In the genomic region with DNA sequence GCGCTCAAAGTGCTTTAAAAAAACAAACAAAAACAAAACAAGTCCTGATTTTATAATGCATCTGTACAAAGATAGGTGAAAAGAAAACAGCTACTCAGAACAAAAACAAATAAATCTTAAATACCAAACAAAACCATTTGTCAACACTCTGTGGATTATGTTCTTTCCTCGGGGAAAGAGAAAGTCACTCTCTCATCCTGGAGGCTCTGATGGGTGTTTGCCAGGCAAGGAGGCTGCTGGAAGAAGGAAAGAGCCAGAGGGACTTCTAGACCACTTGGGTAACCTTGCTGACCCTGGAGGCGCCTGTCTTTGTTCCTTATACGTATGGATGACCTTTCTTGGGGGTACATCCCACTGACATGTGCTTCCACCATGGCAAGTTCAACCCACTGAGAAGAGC, we compare ENCODE assay signal across 20 cellular contexts.
DNase-seq lines count a peak whose midpoint lies in the region; ATAC-seq, FAIRE-seq and TF ChIP-seq lines count a peak whose summit lies in the region.
"Had no signal": no experiment of that assay in that cellular context is flagged by ENCODE, and none has a peak within 500 bp of the region (broad histone marks: within the 10 kb centered on the region; RNA-seq: fewer than 3 reads in every experiment).

No MANE protein-coding gene starts in this region.

- ATAC-seq in A549 = no peak
- peak; percentile 15 for ATAC-seq in IMR-90 (ENCODE audit: low read depth)
- ATAC-seq in gastroesophageal sphincter = no peak
- ATAC-seq in HG02763 (IDR thresholded peaks at IDR 0.05; ENCODE audit: unreplicated experiment) = no peak
- ATAC-seq: naive thymus-derived CD8-positive, alpha-beta T cell; upper lobe of right lung had no signal

- peak overlapping the region; percentile 90 for H3K4ac ChIP-seq in IMR-90 (ENCODE audit: low read depth, low read length)

- peak overlapping the region; percentile 84 for H3K18ac ChIP-seq in IMR-90 (ENCODE audit: low read depth, low read length)

- peak overlapping the region; percentile 83 for H3K23ac ChIP-seq in IMR-90 (ENCODE audit: low read depth, low read length)

- no peak for TF ChIP-seq RAD21 in A549 (conservative IDR thresholded peaks at IDR 0.05 in 1 of 2, IDR thresholded peaks at IDR 0.05 in 1 of 2)
- TF ChIP-seq RAD21 in IMR-90 (IDR thresholded peaks at IDR 0.05; ENCODE audit: low read length) = no peak

- peak overlapping the region; percentile 62; the same call in 1 of the 3 replicates for H2BK15ac ChIP-seq in IMR-90 (ENCODE audit: low read depth, low read length)

- H3K27ac ChIP-seq in A549 (peak overlapping the region; percentile 92 to 95; a peak in 5 of 6 replicates), IMR-90 (ENCODE audit: insufficient read depth, low read length) (peak overlapping the region; percentile 83), mesodermal cell (ENCODE audit: low read depth, low read length, severe bottlenecking) (peak overlapping the region; percentile 78), gastroesophageal sphincter (peak overlapping the region in 2 of 4 donors; percentile 15 to 18)
- H3K27ac ChIP-seq: upper lobe of right lung had no signal

- TF ChIP-seq CTCF in A549 (IDR thresholded peaks at IDR 0.05) (no peak), IMR-90 (conservative IDR thresholded peaks at IDR 0.05; ENCODE audit: low read depth, low read length) (no peak), choroid plexus epithelial cell (conservative IDR thresholded peaks at IDR 0.05; ENCODE audit: low read depth, low read length) (no peak), gastroesophageal sphincter (IDR thresholded peaks at IDR 0.05) (no peak)

- no peaks in the 10 kb centered on the region for H3K9me3 ChIP-seq in A549
- no peaks in the 10 kb centered on the region for H3K9me3 ChIP-seq in IMR-90 (ENCODE audit: control insufficient read depth, insufficient read depth, low read length)
- no peaks in the 10 kb centered on the region for H3K9me3 ChIP-seq in mesodermal cell (ENCODE audit: control insufficient read depth, low read length)
- H3K9me3 ChIP-seq in gastroesophageal sphincter = no peaks in the 10 kb centered on the region
- H3K9me3 ChIP-seq: right atrium auricular region, upper lobe of right lung had no signal

- TF ChIP-seq POLR2A in A549 (IDR thresholded peaks at IDR 0.05; ENCODE audit: low read length) = no peak
- TF ChIP-seq POLR2A in IMR-90 (IDR thresholded peaks at IDR 0.05; ENCODE audit: low read depth, low read length) = 0 out of 2 replicates have a peak, but pooled peaks have one; percentile 48
- no peak for TF ChIP-seq POLR2A in gastroesophageal sphincter (IDR thresholded peaks at IDR 0.05)

- H4K91ac ChIP-seq in IMR-90 (ENCODE audit: insufficient read depth, low read depth, low read length) = peak overlapping the region; percentile 87

- H4K8ac ChIP-seq in IMR-90 (ENCODE audit: low read depth in 2 of 2, low read length in 2 of 2) = peak overlapping the region in 1 of 2 experiments; percentile 85; a peak in 2 of 4 replicates

- no TSS peak for BruUV-seq in IMR-90 (replicated peaks; lab: Mats Ljungman, UMichigan)

- H3K56ac ChIP-seq in IMR-90 (ENCODE audit: extremely low read depth, insufficient read depth, low read length) = peak overlapping the region; percentile 88; the same call in 1 of the 2 replicates

- in situ Hi-C loops in IMR-90 (cut with MboI; ENCODE audit: low sequenced_read_pairs) = no loop called here

- TF ChIP-seq EP300 in A549 (IDR thresholded peaks at IDR 0.05) (no peak), gastroesophageal sphincter (IDR thresholded peaks at IDR 0.05) (no peak)

- H3K14ac ChIP-seq in IMR-90 (replicated peaks; ENCODE audit: low read depth, low read length) = peak overlapping the region; percentile 70

- intact Hi-C loops in IMR-90 (cut with micrococcal nuclease) = no loop called here

- H2AK9ac ChIP-seq in IMR-90 (replicated peaks; ENCODE audit: low read depth, low read length, poor library complexity) = peak overlapping the region; percentile 92

- H3K79me1 ChIP-seq in IMR-90 (ENCODE audit: low read depth in 1 of 2, low read length in 2 of 2) = peaks cover 44 to 93% of the 10 kb centered on the region in 2 experiments

- DNase-seq in A549 (ENCODE audit: low read depth in 1 of 2, low spot score in 1 of 2) (no peak), IMR-90 (no peak), choroid plexus epithelial cell (ENCODE audit: low read depth) (peak; percentile 39), SHP77 treated with DMSO at 0.1 percent for 48 hours (lab: John Stamatoyannopoulos, UW) (no peak), OCI-M2 (lab: John Stamatoyannopoulos, UW; ENCODE audit: unreplicated experiment) (no peak)
- DNase-seq: activated CD4-positive, CD25-positive, alpha-beta regulatory T cell; activated gamma-delta T cell; DMS53; hippocampal formation; KBM-7; NCI-H1417; stimulated activated CD4-positive, alpha-beta T cell treated with anti-CD3 and anti-CD28 coated beads, Interleukin-2, amount 100 ng/mL, for 48 hours; upper lobe of right lung had no signal

- peak overlapping the region; percentile 70 for H2AFZ ChIP-seq in IMR-90 (replicated peaks; ENCODE audit: low read length, poor library complexity)

- POLR2A ChIA-PET in A549 (lab: Yijun Ruan, JAX) (no interaction called here), IMR-90 (lab: Charles Lee; ENCODE audit: unreplicated experiment) (no interaction called here)

- peak overlapping the region; percentile 54 for H4K5ac ChIP-seq in IMR-90 (ENCODE audit: low read depth, low read length)

- CTCF ChIA-PET in A549 (lab: Yijun Ruan, JAX) (interaction anchor here (0.9 to 4.2 kb wide), 3 partner anchors 12 to 29 kb away, joined by 3 to 39 read pairs (median 3); no protein-coding TSS in a partner anchor), IMR-90 (lab: Yijun Ruan, JAX) (interaction anchor here (0.7 to 2.4 kb wide), 2 partner anchors 26 to 508 kb away, joined by 5 to 10 read pairs; no protein-coding TSS in a partner anchor)

- H3K4me1 ChIP-seq in A549 (peaks cover 62% of the 10 kb centered on the region), IMR-90 (ENCODE audit: control insufficient read depth, insufficient read depth, low read length) (peaks cover 32% of the 10 kb centered on the region), mesodermal cell (ENCODE audit: control insufficient read depth, insufficient read depth, low read length, poor library complexity, severe bottlenecking) (peaks cover 73% of the 10 kb centered on the region), gastroesophageal sphincter (peaks cover 0 to 84% (median 41%) of the 10 kb centered on the region in 3 donors)

- peak overlapping the region; percentile 82 for H2AK5ac ChIP-seq in IMR-90 (ENCODE audit: low read depth, low read length)

- peak overlapping the region; percentile 46 for H3K4me2 ChIP-seq in A549
- peak overlapping the region; percentile 91 for H3K4me2 ChIP-seq in IMR-90 (ENCODE audit: low read depth, low read length)

- H3K4me3 ChIP-seq in A549 (no peak overlapping the region), IMR-90 (ENCODE audit: insufficient read depth, low read depth, low read length) (no peak overlapping the region), choroid plexus epithelial cell (ENCODE audit: low read depth, low read length) (no peak overlapping the region), mesodermal cell (ENCODE audit: extremely low read depth, insufficient read depth, low read length, poor library complexity, severe bottlenecking) (no peak overlapping the region), gastroesophageal sphincter (no peak overlapping the region)
- H3K4me3 ChIP-seq: right atrium auricular region, upper lobe of right lung had no signal

- peaks cover 62% of the 10 kb centered on the region for H4K20me1 ChIP-seq in IMR-90 (ENCODE audit: insufficient read depth, low read length)

- H3K9ac ChIP-seq in IMR-90 (ENCODE audit: low read depth, low read length) = peak overlapping the region; percentile 38

- dilution Hi-C loops in IMR-90 (cut with HindIII; ENCODE audit: low sequenced_read_pairs, unreplicated experiment) = no loop called here

- H3K27me3 ChIP-seq in IMR-90 (ENCODE audit: control insufficient read depth, insufficient read depth, low read length) (no peaks in the 10 kb centered on the region), gastroesophageal sphincter (no peaks in the 10 kb centered on the region)
- H3K27me3 ChIP-seq: right atrium auricular region, upper lobe of right lung had no signal

- no peak for FAIRE-seq in A549 (lab: Jason Lieb, UNC)
- FAIRE-seq: endometrium, H54 had no signal

- H3K9me1 ChIP-seq in IMR-90 (ENCODE audit: insufficient read depth, low read length) = peaks cover 58% of the 10 kb centered on the region

- 66% methylated on average over 4 of the region's 4 CpGs for WGBS in A549 (ENCODE audit: missing lambda C conversion rate)
- WGBS in IMR-90 (ENCODE audit: extremely low coverage in 2 of 2, insufficient read length in 1 of 2), 2 experiments = no CpG with 5 or more reads among the region's 4 CpGs
- 82 to 94% methylated on average over 2 to 3 of the region's 4 CpGs for WGBS in mesodermal cell (ENCODE audit: insufficient coverage in 2 of 2), 2 experiments
- 78 to 87% methylated on average over 3 to 4 of the region's 4 CpGs for WGBS in gastroesophageal sphincter (ENCODE audit: low coverage in 1 of 2), 2 donors

- H2BK5ac ChIP-seq in IMR-90 (ENCODE audit: low read depth, low read length, poor library complexity, severe bottlenecking) = peak overlapping the region; percentile 74

- H2BK20ac ChIP-seq in IMR-90 (ENCODE audit: low read depth, low read length) = peak overlapping the region; percentile 91

- H2BK120ac ChIP-seq in IMR-90 (ENCODE audit: low read depth, low read length) = peak overlapping the region; percentile 91

- H3K36me3 ChIP-seq in IMR-90 (ENCODE audit: control insufficient read depth, insufficient read depth, low read length) (peaks cover 13% of the 10 kb centered on the region; the same call in 1 of the 2 replicates), mesodermal cell (ENCODE audit: control insufficient read depth, insufficient read depth, low read length) (peaks cover 62% of the 10 kb centered on the region), gastroesophageal sphincter (peaks cover 0 to 24% of the 10 kb centered on the region in 2 donors)
- H3K36me3 ChIP-seq: upper lobe of right lung had no signal

TF ChIP-seq in IMR-90, 13 proteins besides CTCF, POLR2A, EP300 and RAD21 (continues in another document):
- TF ChIP-seq, protein P1, sequence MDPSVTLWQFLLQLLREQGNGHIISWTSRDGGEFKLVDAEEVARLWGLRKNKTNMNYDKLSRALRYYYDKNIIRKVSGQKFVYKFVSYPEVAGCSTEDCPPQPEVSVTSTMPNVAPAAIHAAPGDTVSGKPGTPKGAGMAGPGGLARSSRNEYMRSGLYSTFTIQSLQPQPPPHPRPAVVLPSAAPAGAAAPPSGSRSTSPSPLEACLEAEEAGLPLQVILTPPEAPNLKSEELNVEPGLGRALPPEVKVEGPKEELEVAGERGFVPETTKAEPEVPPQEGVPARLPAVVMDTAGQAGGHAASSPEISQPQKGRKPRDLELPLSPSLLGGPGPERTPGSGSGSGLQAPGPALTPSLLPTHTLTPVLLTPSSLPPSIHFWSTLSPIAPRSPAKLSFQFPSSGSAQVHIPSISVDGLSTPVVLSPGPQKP (IDR thresholded peaks at IDR 0.05; ENCODE audit: borderline replicate concordance, low read depth, low read length) = no peak
